ENCODE assay signal across 20 cellular contexts in genomic region chr1:89203166-89203565, GRCh38. TPM values are rescaled to one million over a fixed set of nuclear protein-coding genes. Genes with fewer than 3 reads are reported as not detected.
DNase-seq lines count a peak whose midpoint lies in the region; ATAC-seq and TF ChIP-seq lines count a peak whose summit lies in the region.
"Had no signal": no experiment of that assay in that cellular context is flagged by ENCODE, and none has a peak within 500 bp of the region (broad histone marks: within the 10 kb centered on the region; RNA-seq: fewer than 3 reads in every experiment).

No MANE protein-coding gene starts in this region.

- no peak overlapping the region for H2AFZ ChIP-seq in GM23248

- CTCF ChIA-PET in BJ (lab: Yijun Ruan, JAX) (interaction anchor here (1.3 kb wide), 1 partner anchor 25 kb away, joined by 3 read pairs; no protein-coding TSS in a partner anchor), GM10248 (lab: Yijun Ruan, JAX) (interaction anchor here (1.6 kb wide), 1 partner anchor 10 kb away, joined by 5 read pairs; no protein-coding TSS in a partner anchor)

- DNase-seq in BJ (ENCODE audit: low read depth): peak; percentile 29
- DNase-seq in GM23248: peak; percentile 41
- peak; percentile 36 for DNase-seq in amniotic epithelial cell (ENCODE audit: low read depth)
- DNase-seq in myocyte (ENCODE audit: low read depth): peak; percentile 6
- no peak for DNase-seq in stimulated activated CD4-positive, alpha-beta T cell treated with anti-CD3 and anti-CD28 coated beads, Interleukin-12 subunit alpha, Interleukin-12 subunit beta, amount 100 ng/mL, for 4 hours
- no peak for DNase-seq in GM10248 (ENCODE audit: extremely low spot score)
- DNase-seq in gastrocnemius medialis: no peak
- DNase-seq: activated CD4-positive, alpha-beta T cell treated with anti-CD3 and anti-CD28 coated beads, Interleukin-2, amount 50 U/mL, for 48 hours; activated naive CD8-positive, alpha-beta T cell treated with anti-CD3 and anti-CD28 coated beads, Interleukin-2, amount 10 ng/mL, durations not matched to agents 7 days and 5 days; activated T-cell treated with anti-CD3 and anti-CD28 coated beads, Interleukin-2, amount 50 U/mL, for 24 hours; GF-D8; lower lobe of right lung; NCI-H1417 treated with DMSO at 0.1 percent for 48 hours; Peyer's patch; SW 1271 had no signal

- in situ Hi-C loops in GM23248 (cut with MboI): no loop called here
- in situ Hi-C loops in gastrocnemius medialis (cut with MboI; ENCODE audit: low sequenced_read_pairs in 4 of 4): no loop called here

- H3K9me3 ChIP-seq in GM23248 (ENCODE audit: low read depth) (no peaks in the 10 kb centered on the region), gastrocnemius medialis (no peaks in the 10 kb centered on the region)

- H3K4me3 ChIP-seq in BJ (ENCODE audit: low read depth, low read length) (no peak overlapping the region), GM23248 (no peak overlapping the region), gastrocnemius medialis (no peak overlapping the region)
- H3K4me3 ChIP-seq: BLaER1 treated with 17β-estradiol and CSF1 and Interleukin-3, amounts not matched to agents 10 nM and 100 nM; cardiac muscle cell; lower lobe of right lung; Peyer's patch; thoracic aorta had no signal

- no peak overlapping the region for H3K4me2 ChIP-seq in GM23248 (ENCODE audit: unreplicated experiment)
- H3K4me2 ChIP-seq: BLaER1 treated with 17β-estradiol and CSF1 and Interleukin-3, amounts not matched to agents 10 nM and 100 nM had no signal

- intact Hi-C loops in gastrocnemius medialis (cut with DNase I; ENCODE audit: low total_unique reads): no loop called here

- no peaks in the 10 kb centered on the region for H3K9me2 ChIP-seq in GM23248 (ENCODE audit: insufficient read depth)

- ATAC-seq in gastrocnemius medialis: no peak
- ATAC-seq: lower lobe of right lung had no signal

- H3K36me3 ChIP-seq in BJ (ENCODE audit: control insufficient read depth, insufficient read depth, low read length) (no peaks in the 10 kb centered on the region), GM23248 (ENCODE audit: low read depth) (no peaks in the 10 kb centered on the region), gastrocnemius medialis (no peaks in the 10 kb centered on the region)
- H3K36me3 ChIP-seq: BLaER1 treated with 17β-estradiol and CSF1 and Interleukin-3, amounts not matched to agents 10 nM and 100 nM; cardiac muscle cell; lower lobe of right lung; Peyer's patch; thoracic aorta had no signal

- H3K27me3 ChIP-seq in BJ (ENCODE audit: control insufficient read depth, insufficient read depth, low read length) (no peaks in the 10 kb centered on the region), GM23248 (replicated peaks; ENCODE audit: insufficient read depth) (no peaks in the 10 kb centered on the region), gastrocnemius medialis (no peaks in the 10 kb centered on the region)
- H3K27me3 ChIP-seq: cardiac muscle cell, Peyer's patch had no signal

- no peaks in the 10 kb centered on the region for H3F3A ChIP-seq in GM23248 (ENCODE audit: insufficient read depth)

- TF ChIP-seq POLR2A in gastrocnemius medialis (IDR thresholded peaks at IDR 0.05): no peak

- TF ChIP-seq CTCF in BJ (IDR thresholded peaks at IDR 0.05; ENCODE audit: insufficient read depth, low read depth, low read length): no peak
- no peak for TF ChIP-seq CTCF in GM10248 (IDR thresholded peaks at IDR 0.05; ENCODE audit: control extremely low read depth, extremely low read depth, low read depth, missing control alignments)
- no peak for TF ChIP-seq CTCF in gastrocnemius medialis (IDR thresholded peaks at IDR 0.05 in 4 of 5, conservative IDR thresholded peaks at IDR 0.05 in 1 of 5)

- 83 to 88% methylated on average over 1 of the region's 1 CpG for WGBS in GM23248 (ENCODE audit: low coverage in 1 of 2, low lambda C conversion rate in 2 of 2, missing lambda C conversion rate in 2 of 2), 2 experiments

- H3K79me2 ChIP-seq in GM23248 (ENCODE audit: insufficient read depth): no peaks in the 10 kb centered on the region

- H3K9ac ChIP-seq in GM23248: no peak overlapping the region
- H3K9ac ChIP-seq: BLaER1 treated with 17β-estradiol and CSF1 and Interleukin-3, amounts not matched to agents 10 nM and 100 nM had no signal

- no peaks in the 10 kb centered on the region for H4K20me1 ChIP-seq in GM23248 (ENCODE audit: insufficient read depth)
- H4K20me1 ChIP-seq: BLaER1 treated with 17β-estradiol and CSF1 and Interleukin-3, amounts not matched to agents 10 nM and 100 nM had no signal

- no peak overlapping the region for H3K27ac ChIP-seq in GM23248
- H3K27ac ChIP-seq in gastrocnemius medialis: no peak overlapping the region
- H3K27ac ChIP-seq: BLaER1 treated with 17β-estradiol and CSF1 and Interleukin-3, amounts not matched to agents 10 nM and 100 nM; cardiac muscle cell; lower lobe of right lung; Peyer's patch; thoracic aorta had no signal

- POLR2A ChIA-PET in BJ (lab: Charles Lee): no interaction called here
- POLR2A ChIA-PET in GM10248 (lab: Yijun Ruan, JAX): no interaction called here

- H3K4me1 ChIP-seq in GM23248 (ENCODE audit: insufficient read depth): no peaks in the 10 kb centered on the region
- peaks cover 0 to 6% of the 10 kb centered on the region in 2 donors for H3K4me1 ChIP-seq in gastrocnemius medialis

RNA-seq across cellular contexts. Expression of gene GBP4, which starts 4.4 kb away (rescaled TPM):
- polyA plus RNA-seq in BJ (2011; rRNA removed): 1.2 and 1.4 TPM in 2 replicates
- polyA minus RNA-seq in BJ (2011; rRNA and poly(A)+ RNA removed): 0.67 and 0.90 TPM in 2 replicates
- total RNA-seq in GM23248 (2014; rRNA removed; shearing (Covaris generic)): not detected in 2 replicates
- 0.03 TPM in 1 of 2 replicates, not detected in the other for polyA plus RNA-seq in GM23248 (2016; fragmentation: Nextera tagmentation; extraction: Ambion mirVana)
- total RNA-seq in myocyte: not detected in 2 replicates
- not detected for polyA plus RNA-seq in myocyte (2012)
- 10 to 100 TPM in 1 of 4 donors, 1 to 10 TPM in 3; 1.6 to 15.0 (median 5.0) TPM for total RNA-seq in gastrocnemius medialis

RNA-seq across cellular contexts. Expression of gene GBP7, which starts 27.4 kb away (rescaled TPM):
- polyA plus RNA-seq in BJ (2011; rRNA removed): not detected in 2 replicates
- polyA minus RNA-seq in BJ (2011; rRNA and poly(A)+ RNA removed): not detected in 2 replicates
- total RNA-seq in GM23248 (2014; rRNA removed; shearing (Covaris generic)): not detected in 2 replicates
- not detected in 2 replicates for polyA plus RNA-seq in GM23248 (2016; fragmentation: Nextera tagmentation; extraction: Ambion mirVana)
- not detected in 2 replicates for total RNA-seq in myocyte
- polyA plus RNA-seq in myocyte (2012): not detected
- not detected for total RNA-seq in gastrocnemius medialis
- total RNA-seq: cardiac muscle cell, lower lobe of right lung, Peyer's patch, progenitor cell of endocrine pancreas had no signal
- polyA plus RNA-seq: esophagus had no signal

Comparison
In these comparisons a context has a peak if more than half of its experiments do, and no peak if none do; other contexts are left out.
1. DNase-seq: peak in BJ (single experiment), GM23248 (single experiment), amniotic epithelial cell (single experiment) and myocyte (single experiment); none in stimulated activated CD4-positive, alpha-beta T cell treated with anti-CD3 and anti-CD28 coated beads, Interleukin-12 subunit alpha, Interleukin-12 subunit beta, amount 100 ng/mL, for 4 hours (single experiment), GM10248 (single experiment) and gastrocnemius medialis (0 of 2).